27 cellular contexts compared by ENCODE assay signal in genomic region chr2:39359453-39360038, GRCh38.
DNase-seq lines count a peak whose midpoint lies in the region; ATAC-seq, FAIRE-seq and TF ChIP-seq lines count a peak whose summit lies in the region.
"Had no signal": no experiment of that assay in that cellular context is flagged by ENCODE, and none has a peak within 500 bp of the region (broad histone marks: within the 10 kb centered on the region; RNA-seq: fewer than 3 reads in every experiment).

No MANE protein-coding gene starts in this region.

- no peak overlapping the region for H3K4me3 Mint-ChIP-seq in endodermal cell
- no peak overlapping the region for H3K4me3 Mint-ChIP-seq in glutamatergic neuron (ENCODE audit: unreplicated experiment)
- H3K4me3 Mint-ChIP-seq: CD4-positive, alpha-beta memory T cell; T-cell had no signal

- POLR2A ChIA-PET in HepG2 (lab: Yijun Ruan, JAX): no interaction called here

- no peak overlapping the region for H3K4me3 ChIP-seq in HepG2 (replicated peaks in 1 of 3; ENCODE audit: insufficient read depth in 1 of 3, low read depth in 2 of 3, low read length in 3 of 3)
- no peak overlapping the region for H3K4me3 ChIP-seq in right lobe of liver
- H3K4me3 ChIP-seq in endodermal cell (ENCODE audit: low read length): peak overlapping the region; percentile 48
- H3K4me3 ChIP-seq: GM23248, SJCRH30 had no signal

- ATAC-seq in HepG2: no peak; the same call in 1 of the 3 replicates
- ATAC-seq in right lobe of liver: no peak
- ATAC-seq in GM21528 (IDR thresholded peaks at IDR 0.05; ENCODE audit: low FRiP score, unreplicated experiment): no peak
- ATAC-seq in GM18861 (IDR thresholded peaks at IDR 0.05; ENCODE audit: unreplicated experiment): no peak
- no peak for ATAC-seq in HG03432 (IDR thresholded peaks at IDR 0.05; ENCODE audit: unreplicated experiment)
- ATAC-seq: T-cell had no signal

- H3K36me3 ChIP-seq in HepG2 (replicated peaks in 1 of 2; ENCODE audit: control insufficient read depth in 1 of 2, insufficient read depth in 2 of 2, low read length in 2 of 2) (peaks cover 12 to 47% of the 10 kb centered on the region in 2 experiments), right lobe of liver (no peaks in the 10 kb centered on the region), endodermal cell (ENCODE audit: control insufficient read depth, insufficient read depth, low read length) (peaks cover 52% of the 10 kb centered on the region)
- H3K36me3 ChIP-seq: BE2C had no signal

- H3K9me3 Mint-ChIP-seq in endodermal cell (peaks cover 62% of the 10 kb centered on the region), glutamatergic neuron (ENCODE audit: unreplicated experiment) (peaks cover 12% of the 10 kb centered on the region)

- H3K27me3 Mint-ChIP-seq in endodermal cell (ENCODE audit: insufficient read depth) (no peaks in the 10 kb centered on the region), glutamatergic neuron (ENCODE audit: unreplicated experiment) (peaks cover 4% of the 10 kb centered on the region)
- H3K27me3 Mint-ChIP-seq: CD4-positive, alpha-beta memory T cell; T-cell had no signal

- TF ChIP-seq EP300 in HepG2 (IDR thresholded peaks at IDR 0.05; ENCODE audit: low read depth in 2 of 2, low read length in 2 of 2) (no peak), HepG2 (CRISPR knock-in tag; IDR thresholded peaks at IDR 0.05; ENCODE audit: borderline replicate concordance) (no peak)

- H3K9me3 ChIP-seq in HepG2 (ENCODE audit: low read length): peaks cover 39% of the 10 kb centered on the region
- no peaks in the 10 kb centered on the region for H3K9me3 ChIP-seq in right lobe of liver
- H3K9me3 ChIP-seq in endodermal cell (ENCODE audit: control insufficient read depth, low read length): peaks cover 73% of the 10 kb centered on the region

- 0 out of 2 replicates have a peak, but pooled peaks cover 19% of the 10 kb centered on the region for H4K20me1 ChIP-seq in HepG2 (ENCODE audit: insufficient read depth, low read length)

- peaks cover 70% of the 10 kb centered on the region for H3K79me2 ChIP-seq in HepG2 (ENCODE audit: insufficient read depth, low read length)

- 97% methylated on average over 5 of the region's 5 CpGs for WGBS in HepG2 (ENCODE audit: low lambda C conversion rate)
- no CpG with 5 or more reads among the region's 5 CpGs for WGBS in right lobe of liver (ENCODE audit: insufficient coverage, low coverage, low lambda C conversion rate, missing lambda C conversion rate)
- WGBS in endodermal cell (ENCODE audit: insufficient coverage in 1 of 2, insufficient read length in 1 of 2), 2 experiments: 95 to 97% methylated on average over 3 to 5 of the region's 5 CpGs

- H3K9ac ChIP-seq in HepG2 (ENCODE audit: insufficient read depth, low read depth, low read length) (no peak overlapping the region), endodermal cell (ENCODE audit: extremely low read depth, low read length, poor library complexity, severe bottlenecking) (no peak overlapping the region)
- H3K9ac ChIP-seq: GM23248 had no signal

- no peak for FAIRE-seq in HepG2 (lab: Jason Lieb, UNC)
- FAIRE-seq in HTR-8/SVneo (lab: Jason Lieb, UNC): peak; percentile 9
- FAIRE-seq: A204.1, GM12891, RCC 7860 had no signal

- DNase-seq in HepG2 (ENCODE audit: low spot score): no peak
- DNase-seq in right lobe of liver: no peak
- no peak for DNase-seq in HTR-8/SVneo (ENCODE audit: insufficient read length, low spot score)
- no peak for DNase-seq in endodermal cell
- DNase-seq in glutamatergic neuron: no peak
- DNase-seq: BE2C; CD4-positive, alpha-beta memory T cell; DMS79 treated with DMSO at 0.1 percent for 48 hours; GM23248; HCEC 1CT; KBM-7; MM.1S; NCI-H1048; NCI-H1417 treated with DMSO at 0.1 percent for 48 hours; NCI-H187 treated with DMSO at 0.1 percent for 48 hours; NCI-H226; NCI-H510A treated with DMSO at 0.1 percent for 48 hours; NCI-H774; OCI-M1; T-cell had no signal

- TF ChIP-seq CTCF in HepG2 (CRISPR knock-in tag; IDR thresholded peaks at IDR 0.05) (no peak), right lobe of liver (IDR thresholded peaks at IDR 0.05) (no peak), endodermal cell (conservative IDR thresholded peaks at IDR 0.05) (no peak), glutamatergic neuron (IDR thresholded peaks at IDR 0.05; ENCODE audit: partially characterized antibody, unreplicated experiment) (no peak)

- CTCF ChIA-PET in HepG2 (lab: Yijun Ruan, JAX; ENCODE audit: low intra/inter-chr PET ratio, low total read pairs): no interaction called here

- H3K27ac Mint-ChIP-seq in endodermal cell (no peak overlapping the region), glutamatergic neuron (ENCODE audit: unreplicated experiment) (no peak overlapping the region)
- H3K27ac Mint-ChIP-seq: CD4-positive, alpha-beta memory T cell; T-cell had no signal

- H3K27me3 ChIP-seq in HepG2 (ENCODE audit: control insufficient read depth in 1 of 2, insufficient read depth in 2 of 2, low read length in 2 of 2) (no peaks in the 10 kb centered on the region), right lobe of liver (no peaks in the 10 kb centered on the region), endodermal cell (ENCODE audit: control insufficient read depth, insufficient read depth, low read length, poor library complexity, severe bottlenecking) (no peaks in the 10 kb centered on the region)
- H3K27me3 ChIP-seq: BE2C, SJCRH30 had no signal

- TF ChIP-seq POLR2A in HepG2 (IDR thresholded peaks at IDR 0.05; ENCODE audit: insufficient read depth in 1 of 2, low read depth in 2 of 2, low read length in 2 of 2) (no peak), right lobe of liver (IDR thresholded peaks at IDR 0.05) (no peak)

- intact Hi-C loops in HepG2 (cut with micrococcal nuclease; ENCODE audit: unreplicated experiment): no loop called here
- intact Hi-C loops in right lobe of liver (cut with DNase I): no loop called here

- no peak overlapping the region for H2AFZ ChIP-seq in HepG2 (ENCODE audit: low read length)
- H2AFZ ChIP-seq: GM23248 had no signal

- H3K27ac ChIP-seq in HepG2 (ENCODE audit: extremely low read length, insufficient read depth, low read length) (no peak overlapping the region), right lobe of liver (no peak overlapping the region), endodermal cell (ENCODE audit: low read depth, low read length) (no peak overlapping the region)
- H3K27ac ChIP-seq: GM23248, SJCRH30 had no signal

- H3K4me1 ChIP-seq in HepG2 (ENCODE audit: insufficient read depth, low read length) (0 out of 2 replicates have a peak, but pooled peaks cover 8% of the 10 kb centered on the region), right lobe of liver (no peaks in the 10 kb centered on the region), endodermal cell (ENCODE audit: control insufficient read depth, insufficient read depth, low read length) (no peaks in the 10 kb centered on the region)
- H3K4me1 ChIP-seq: BE2C, SJCRH30 had no signal

- TF ChIP-seq RAD21 in HepG2 (CRISPR knock-in tag; IDR thresholded peaks at IDR 0.05): no peak

- no TSS peak for BruUV-seq in HepG2 (replicated peaks; lab: Mats Ljungman, UMichigan)

- H3K4me1 Mint-ChIP-seq in endodermal cell (no peaks in the 10 kb centered on the region), glutamatergic neuron (ENCODE audit: low read depth, unreplicated experiment) (no peaks in the 10 kb centered on the region)
- H3K4me1 Mint-ChIP-seq: CD4-positive, alpha-beta memory T cell; T-cell had no signal

- H3K36me3 Mint-ChIP-seq in endodermal cell (ENCODE audit: low read depth) (peaks cover 76% of the 10 kb centered on the region), glutamatergic neuron (ENCODE audit: unreplicated experiment) (peaks cover 34% of the 10 kb centered on the region)

- in situ Hi-C loops in HepG2 (cut with HindIII; ENCODE audit: extremely low pct_ligation_motif_present, low pct_unique_long_range_greater_than_20kb): no loop called here

- H3K4me2 ChIP-seq in HepG2 (ENCODE audit: low read depth, low read length): no peak overlapping the region

TF ChIP-seq in HepG2, 621 proteins besides CTCF, POLR2A, EP300 and RAD21 (continues in another document):
- TF ChIP-seq ZNF589 (CRISPR knock-in tag; conservative IDR thresholded peaks at IDR 0.05): no peak
- no peak for TF ChIP-seq XBP1 (CRISPR knock-in tag; IDR thresholded peaks at IDR 0.05)
- no peak for TF ChIP-seq ZNF784 (CRISPR knock-in tag; IDR thresholded peaks at IDR 0.05; ENCODE audit: borderline replicate concordance)
- TF ChIP-seq ARNT2 (CRISPR knock-in tag; IDR thresholded peaks at IDR 0.05; ENCODE audit: low read depth): no peak
- peak; percentile 30; the same call in 1 of the 2 replicates for TF ChIP-seq ZMYM2 (CRISPR knock-in tag; IDR thresholded peaks at IDR 0.05)
- peak; percentile 64; the same call in 1 of the 2 replicates for TF ChIP-seq TOPORS (CRISPR knock-in tag; IDR thresholded peaks at IDR 0.05)
- no peak for TF ChIP-seq HOXA7 (CRISPR knock-in tag; IDR thresholded peaks at IDR 0.05)
- TF ChIP-seq RAD51 (IDR thresholded peaks at IDR 0.05; ENCODE audit: borderline replicate concordance): no peak
- TF ChIP-seq ZNF883 (CRISPR knock-in tag; IDR thresholded peaks at IDR 0.05; ENCODE audit: not compliant biosample characterization): no peak
- TF ChIP-seq TRIM24 (CRISPR knock-in tag; IDR thresholded peaks at IDR 0.05): no peak
- TF ChIP-seq ZFP36 (IDR thresholded peaks at IDR 0.05; ENCODE audit: borderline replicate concordance, low read depth, low read length, partially characterized antibody): peak; percentile 58
- TF ChIP-seq KLF6 (CRISPR knock-in tag; IDR thresholded peaks at IDR 0.05): no peak
- TF ChIP-seq ZNF343 (CRISPR knock-in tag; IDR thresholded peaks at IDR 0.05): no peak
- no peak for TF ChIP-seq ESRRA (CRISPR knock-in tag; IDR thresholded peaks at IDR 0.05; ENCODE audit: low read depth)
- TF ChIP-seq, protein P1, sequence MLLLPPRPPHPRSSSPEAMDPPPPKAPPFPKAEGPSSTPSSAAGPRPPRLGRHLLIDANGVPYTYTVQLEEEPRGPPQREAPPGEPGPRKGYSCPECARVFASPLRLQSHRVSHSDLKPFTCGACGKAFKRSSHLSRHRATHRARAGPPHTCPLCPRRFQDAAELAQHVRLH (CRISPR knock-in tag; IDR thresholded peaks at IDR 0.05; ENCODE audit: borderline replicate concordance, low read depth): no peak
